In the genomic region with DNA sequence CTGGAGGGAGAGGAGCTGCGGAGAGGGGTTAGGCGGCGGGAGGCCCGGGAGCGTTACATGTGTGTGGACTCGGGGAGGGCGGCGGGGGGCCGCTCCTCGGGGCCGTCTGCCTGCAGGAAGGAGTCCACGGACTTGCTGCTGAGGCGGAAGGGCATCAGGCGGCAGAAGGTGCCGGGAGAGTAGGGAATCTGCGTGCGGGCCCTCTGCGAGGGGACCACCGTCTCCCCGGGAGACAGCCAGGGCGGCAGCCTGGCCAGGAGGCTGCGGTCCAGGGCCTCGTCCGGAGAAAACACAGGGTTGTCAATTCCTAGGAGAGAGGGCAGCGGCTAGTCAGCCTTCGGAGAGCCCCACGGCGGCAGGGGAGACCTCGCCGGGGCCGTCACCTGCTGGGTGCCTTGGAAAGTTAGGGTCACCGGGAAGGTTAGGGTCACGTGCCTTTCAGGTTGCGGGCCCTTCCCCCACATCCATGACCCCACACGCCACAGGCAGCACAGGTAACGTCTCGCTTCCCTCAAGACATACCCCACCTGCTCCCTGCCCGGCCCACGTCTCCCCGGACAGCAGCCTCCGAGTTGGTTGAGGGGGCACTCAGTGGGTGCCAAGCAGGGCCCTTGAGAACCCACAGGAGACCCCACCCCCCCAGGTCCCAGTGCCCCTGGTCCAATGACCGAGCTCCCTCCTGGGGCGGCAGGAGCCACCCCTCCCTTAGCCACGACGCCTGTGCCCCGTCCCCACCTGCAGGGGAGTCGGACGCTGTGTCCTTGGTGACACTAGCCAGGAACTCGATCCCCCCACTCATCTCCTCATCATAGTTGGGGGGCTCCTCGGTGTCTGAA, we compare ENCODE assay signal across 8 cellular contexts. TPM values are rescaled to one million over a fixed set of nuclear protein-coding genes. Genes with fewer than 3 reads are reported as not detected.
DNase-seq lines count a peak whose midpoint lies in the region; ATAC-seq and TF ChIP-seq lines count a peak whose summit lies in the region.

No MANE protein-coding gene starts in this region.

- H3K9me3 ChIP-seq in ES-I3 (ENCODE audit: control insufficient read depth, insufficient read depth, low read length), result no peaks in the 10 kb centered on the region
- no peaks in the 10 kb centered on the region for H3K9me3 ChIP-seq in PC-3 (ENCODE audit: low read length)
- no peaks in the 10 kb centered on the region for H3K9me3 ChIP-seq in neuronal stem cell (replicated peaks in 1 of 2; ENCODE audit: control insufficient read depth in 2 of 2, insufficient read depth in 1 of 2, low read depth in 1 of 2, low read length in 2 of 2)

- peak overlapping the region; percentile 38 for H3K14ac ChIP-seq in neuronal stem cell (ENCODE audit: low read length)

- intact Hi-C loops in PC-3 (cut with micrococcal nuclease), result loop anchor here (10.0 kb wide), 1 partner anchor 140 kb away; the partner anchor contains the start of gene CEP72

- CTCF ChIA-PET in PC-3 (lab: Charles Lee), result no interaction called here

- no peaks in the 10 kb centered on the region for H3K36me3 ChIP-seq in ES-I3 (ENCODE audit: insufficient read depth, low read length)
- no peaks in the 10 kb centered on the region for H3K36me3 ChIP-seq in PC-3 (ENCODE audit: low read depth, low read length)
- peaks cover 3 to 16% of the 10 kb centered on the region in 2 donors for H3K36me3 ChIP-seq in neuronal stem cell (replicated peaks in 1 of 2; ENCODE audit: control insufficient read depth in 2 of 2, insufficient read depth in 2 of 2, low read length in 2 of 2)

- no peaks in the 10 kb centered on the region for H3F3A ChIP-seq in PC-3 (ENCODE audit: low read length, unreplicated experiment)

- no peak overlapping the region for H2BK15ac ChIP-seq in neuronal stem cell (ENCODE audit: low read length)

- no peak overlapping the region for H3K27ac ChIP-seq in PC-3 (ENCODE audit: low read length)
- no peak overlapping the region for H3K27ac ChIP-seq in neuronal stem cell (replicated peaks; ENCODE audit: low read length)

- no peak for DNase-seq in PC-3
- no peak for DNase-seq in epithelial cell of esophagus (ENCODE audit: low read depth)
- DNase-seq in neuronal stem cell (ENCODE audit: low spot score), result no peak
- DNase-seq in AML-193 (lab: John Stamatoyannopoulos, UW), result no peak
- no peak for DNase-seq in SHP77 treated with DMSO at 0.1 percent for 48 hours (lab: John Stamatoyannopoulos, UW)
- no peak for DNase-seq in putamen (ENCODE audit: low spot score)

- H2BK5ac ChIP-seq in neuronal stem cell (ENCODE audit: low read length), result no peak overlapping the region

- H3K27me3 ChIP-seq in PC-3 (ENCODE audit: low read length), result no peaks in the 10 kb centered on the region
- peaks cover 0 to 33% (median 8%) of the 10 kb centered on the region in 3 experiments for H3K27me3 ChIP-seq in neuronal stem cell (ENCODE audit: control insufficient read depth in 3 of 3, insufficient read depth in 3 of 3, low read depth in 1 of 3, low read length in 3 of 3)

- H3K4me1 ChIP-seq in ES-I3 (ENCODE audit: insufficient read depth, low read length) (no peaks in the 10 kb centered on the region), PC-3 (ENCODE audit: insufficient read depth, low read length) (peaks cover 32% of the 10 kb centered on the region), neuronal stem cell (ENCODE audit: control insufficient read depth in 2 of 2, insufficient read depth in 1 of 2, low read depth in 1 of 2, low read length in 2 of 2) (peaks cover 9 to 10% of the 10 kb centered on the region in 2 donors)

- POLR2A ChIA-PET in PC-3 (lab: Charles Lee; ENCODE audit: unreplicated experiment), result no interaction called here

- H3K4ac ChIP-seq in neuronal stem cell (ENCODE audit: low read length), result no peak overlapping the region

- no peak for TF ChIP-seq CTCF in PC-3 (conservative IDR thresholded peaks at IDR 0.05; ENCODE audit: low read depth, low read length)
- no peak for TF ChIP-seq CTCF in epithelial cell of esophagus (IDR thresholded peaks at IDR 0.05; ENCODE audit: insufficient read depth, low read depth, low read length, missing control alignments)

- H3K4me3 ChIP-seq in PC-3 (ENCODE audit: low read length) (peak overlapping the region; percentile 84), epithelial cell of esophagus (ENCODE audit: low read length) (peak overlapping the region; percentile 74), neuronal stem cell (ENCODE audit: low read length in 2 of 2) (peak overlapping the region; percentile 25 to 40)

- no peak overlapping the region for H4K8ac ChIP-seq in neuronal stem cell (ENCODE audit: low read depth, low read length)

- H2AK5ac ChIP-seq in neuronal stem cell (ENCODE audit: low read depth, low read length), result no peak overlapping the region

- no TSS peak for BruUV-seq in PC-3 (replicated peaks; lab: Mats Ljungman, UMichigan)

- H4K91ac ChIP-seq in neuronal stem cell (ENCODE audit: low read depth, low read length, poor library complexity), result no peak overlapping the region

- peak overlapping the region; percentile 89 for H3K23ac ChIP-seq in neuronal stem cell (ENCODE audit: low read depth, low read length, poor library complexity)

- H3K79me2 ChIP-seq in PC-3 (ENCODE audit: low read length), result peaks cover 32% of the 10 kb centered on the region

- no peaks in the 10 kb centered on the region for H3K9me2 ChIP-seq in PC-3 (replicated peaks; ENCODE audit: low read length)

- peak overlapping the region; percentile 38; the same call in 1 of the 2 replicates for H3K9ac ChIP-seq in ES-I3 (ENCODE audit: low read depth, low read length)
- peak overlapping the region; percentile 21; the same call in 1 of the 2 replicates for H3K9ac ChIP-seq in PC-3 (ENCODE audit: low read length)
- peak overlapping the region; percentile 72 for H3K9ac ChIP-seq in neuronal stem cell (ENCODE audit: low read depth, low read length, poor library complexity)

- no peak overlapping the region for H2BK12ac ChIP-seq in neuronal stem cell (ENCODE audit: low read length)

- H2BK120ac ChIP-seq in neuronal stem cell (ENCODE audit: low read depth, low read length), result no peak overlapping the region

- ATAC-seq in PC-3, result no peak
- ATAC-seq in HG03196 (IDR thresholded peaks at IDR 0.05; ENCODE audit: unreplicated experiment), result no peak

- no peaks in the 10 kb centered on the region for H4K20me1 ChIP-seq in PC-3 (ENCODE audit: low read length)

- peaks cover 10% of the 10 kb centered on the region for H3K79me1 ChIP-seq in neuronal stem cell (ENCODE audit: low read depth, low read length)

- H3K4me2 ChIP-seq in PC-3 (ENCODE audit: low read length), result peak overlapping the region; percentile 92
- H3K4me2 ChIP-seq in neuronal stem cell (ENCODE audit: insufficient read depth, low read length, poor library complexity, severe bottlenecking), result peak overlapping the region; percentile 26

- no CpG with 5 or more reads among the region's 50 CpGs for WGBS in neuronal stem cell (ENCODE audit: extremely low coverage in 2 of 2, insufficient read length in 2 of 2, insufficient replicate concordance in 1 of 2), 2 donors

- H2AFZ ChIP-seq in PC-3 (ENCODE audit: low read length), result peak overlapping the region; percentile 68
- H2AFZ ChIP-seq in neuronal stem cell (ENCODE audit: low read length), result no peak overlapping the region

- peak overlapping the region; percentile 28 for H3K18ac ChIP-seq in neuronal stem cell (ENCODE audit: low read length)

RNA-seq across cellular contexts. Expression of gene EXOC3, which starts 32.1 kb away (rescaled TPM):
- 31.3 and 42.1 TPM in 2 replicates for total RNA-seq in PC-3 (2014; rRNA removed)
- 18.9 TPM for polyA plus RNA-seq in neuronal stem cell (2013, experiment 1 of 2)
- 18.7 TPM for polyA plus RNA-seq in neuronal stem cell (2013, experiment 2 of 2)

RNA-seq across cellular contexts. Expression of gene SLC9A3, which starts 49.2 kb away (rescaled TPM):
- 4.7 and 4.9 TPM in 2 replicates for total RNA-seq in PC-3 (2014; rRNA removed)
- polyA plus RNA-seq in neuronal stem cell (2013, experiment 1 of 2), result 3.3 TPM
- 3.2 TPM for polyA plus RNA-seq in neuronal stem cell (2013, experiment 2 of 2)

Comparison
In these comparisons a context has a peak if more than half of its experiments do, and no peak if none do; other contexts are left out.
1. H3K9ac ChIP-seq: peak in every context shown above with its lines; median percentile 72 in neuronal stem cell; 38 in ES-I3; 21 in PC-3.
2. H3K4me3 ChIP-seq: peak in every context shown above with its lines; median percentile 84 in PC-3; 74 in epithelial cell of esophagus; 32 in neuronal stem cell.